In the genomic region with DNA sequence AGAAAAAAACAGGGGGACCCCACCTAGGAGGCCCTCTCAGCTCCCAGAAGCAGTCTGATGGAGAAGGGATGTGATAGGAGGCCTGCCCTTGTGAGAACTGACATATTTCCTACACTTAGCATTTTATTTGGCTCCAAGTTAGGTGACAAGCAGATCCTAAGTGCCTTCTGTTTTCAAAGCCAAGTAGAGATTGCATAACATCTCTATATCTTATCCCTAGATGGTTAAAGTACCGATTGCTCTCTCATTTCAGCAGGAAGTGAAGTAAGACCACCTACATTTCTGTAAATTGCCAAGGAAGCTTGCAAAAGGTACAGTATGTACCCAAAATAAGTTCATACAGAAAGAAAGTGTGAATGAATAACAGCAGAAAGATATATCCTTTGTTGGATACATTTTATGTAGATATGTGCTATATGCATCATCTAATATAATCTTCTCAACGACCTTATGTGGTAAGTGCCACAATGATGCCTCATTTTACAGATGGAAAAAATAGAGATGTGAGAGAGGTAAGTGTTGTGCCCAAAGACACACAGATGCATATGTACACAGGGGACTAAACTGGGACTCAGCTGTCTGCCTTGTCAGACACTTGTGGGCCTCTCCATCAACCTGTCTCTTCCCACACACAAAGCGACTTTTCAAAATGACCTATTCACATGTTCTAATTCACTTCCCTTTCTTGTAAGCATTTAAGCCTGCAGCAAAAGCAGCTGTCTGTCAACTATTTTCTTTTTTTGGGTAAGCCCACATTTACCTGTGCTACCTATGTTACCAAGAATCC, we compare ENCODE assay signal across 17 cellular contexts. TPM values are rescaled to one million over a fixed set of nuclear protein-coding genes. Genes with fewer than 3 reads are reported as not detected.
DNase-seq lines count a peak whose midpoint lies in the region; ATAC-seq, FAIRE-seq and TF ChIP-seq lines count a peak whose summit lies in the region.
"Had no signal": no experiment of that assay in that cellular context is flagged by ENCODE, and none has a peak within 500 bp of the region (broad histone marks: within the 10 kb centered on the region; RNA-seq: fewer than 3 reads in every experiment).

No MANE protein-coding gene starts in this region.

- H3K4me1 Mint-ChIP-seq in CD4-positive, alpha-beta T cell (ENCODE audit: low read depth): peaks cover 56% of the 10 kb centered on the region
- H3K4me1 Mint-ChIP-seq in effector memory CD8-positive, alpha-beta T cell (ENCODE audit: low read depth in 2 of 2): peaks cover 47 to 51% of the 10 kb centered on the region in 2 donors

- CTCF ChIA-PET in CD4-positive, alpha-beta T cell (lab: Charles Lee): interaction anchor here (1.4 to 3.0 kb wide), 3 partner anchors 23 to 36 kb away, joined by 7 to 24 read pairs (median 8); no protein-coding TSS in a partner anchor
- CTCF ChIA-PET in OCI-LY7 (lab: Charles Lee; ENCODE audit: unreplicated experiment): interaction anchor here (2.0 to 2.3 kb wide), 2 partner anchors 34 to 113 kb away, joined by 6 to 10 read pairs; no protein-coding TSS in a partner anchor

- H3K27ac ChIP-seq in CD4-positive, alpha-beta T cell (ENCODE audit: low read depth, low read length): no peak overlapping the region
- peak overlapping the region; percentile 19 for H3K27ac ChIP-seq in OCI-LY7 (ENCODE audit: low read depth, low read length, poor library complexity, severe bottlenecking)
- H3K27ac ChIP-seq: hepatocyte, WERI-Rb-1 had no signal

- no peak for TF ChIP-seq CTCF in CD4-positive, alpha-beta T cell (IDR thresholded peaks at IDR 0.05)
- no peak for TF ChIP-seq CTCF in OCI-LY7 (conservative IDR thresholded peaks at IDR 0.05; ENCODE audit: low read length)

- H3K4me2 ChIP-seq in OCI-LY7 (ENCODE audit: low read length): peak overlapping the region; percentile 51
- H3K4me2 ChIP-seq: hepatocyte had no signal

- H3K27me3 ChIP-seq in CD4-positive, alpha-beta T cell (ENCODE audit: control insufficient read depth, insufficient read depth, low read length): no peaks in the 10 kb centered on the region

- H3K27ac Mint-ChIP-seq in CD4-positive, alpha-beta T cell: peak overlapping the region; percentile 38
- peak overlapping the region; percentile 89 to 93 for H3K27ac Mint-ChIP-seq in effector memory CD8-positive, alpha-beta T cell

- no peaks in the 10 kb centered on the region for H3K79me2 ChIP-seq in OCI-LY7 (ENCODE audit: insufficient read depth, low read depth, low read length)
- H3K79me2 ChIP-seq: hepatocyte had no signal

- DNase-seq in CD4-positive, alpha-beta T cell: no peak
- DNase-seq in OCI-LY7 (ENCODE audit: low spot score) (peak; percentile 14), sciatic nerve (ENCODE audit: low spot score) (no peak), frontal cortex (ENCODE audit: low spot score in 2 of 2) (no peak), NCI-H345 (lab: John Stamatoyannopoulos, UW) (no peak)
- DNase-seq in effector memory CD8-positive, alpha-beta T cell: no peak
- DNase-seq: erythroblast, GDM1, NCI-H1417, NCI-H526, SHP77 treated with DMSO at 0.1 percent for 48 hours, substantia nigra, WERI-Rb-1 had no signal

- intact Hi-C loops in CD4-positive, alpha-beta T cell (cut with DNase I, micrococcal nuclease): loop anchor here (5.0 to 10.0 kb wide), 2 partner anchors 143 to 819 kb away; no protein-coding TSS in a partner anchor
- intact Hi-C loops in OCI-LY7 (cut with micrococcal nuclease; ENCODE audit: unreplicated experiment): loop anchor here (2.0 kb wide), 2 partner anchors 33 to 169 kb away; no protein-coding TSS in a partner anchor
- intact Hi-C loops in sciatic nerve (cut with DNase I): no loop called here

- no peaks in the 10 kb centered on the region for H3K9me3 ChIP-seq in CD4-positive, alpha-beta T cell (ENCODE audit: control insufficient read depth, low read length)
- no peaks in the 10 kb centered on the region for H3K9me3 ChIP-seq in OCI-LY7 (ENCODE audit: low read length)

- no peaks in the 10 kb centered on the region for H3K36me3 ChIP-seq in OCI-LY7 (ENCODE audit: insufficient read depth, low read length)
- H3K36me3 ChIP-seq: WERI-Rb-1 had no signal

- H4K20me1 ChIP-seq in OCI-LY7 (ENCODE audit: insufficient read depth, low read length): no peaks in the 10 kb centered on the region

- peaks cover 4% of the 10 kb centered on the region for H3K27me3 Mint-ChIP-seq in CD4-positive, alpha-beta T cell
- H3K27me3 Mint-ChIP-seq in effector memory CD8-positive, alpha-beta T cell: no peaks in the 10 kb centered on the region

- no TSS peak for BruUV-seq in OCI-LY7 (replicated peaks; lab: Mats Ljungman, UMichigan)

- no peak for ATAC-seq in CD4-positive, alpha-beta T cell (ENCODE audit: poor library complexity)
- ATAC-seq in GM18867 (IDR thresholded peaks at IDR 0.05; ENCODE audit: unreplicated experiment) (peak; percentile 28), GM18909 (IDR thresholded peaks at IDR 0.05; ENCODE audit: poor library complexity, unreplicated experiment) (no peak), sciatic nerve (no peak)
- no peak for ATAC-seq in effector memory CD8-positive, alpha-beta T cell (replicated peaks)

- no peaks in the 10 kb centered on the region for H3K9me3 Mint-ChIP-seq in CD4-positive, alpha-beta T cell
- H3K9me3 Mint-ChIP-seq in effector memory CD8-positive, alpha-beta T cell: no peaks in the 10 kb centered on the region
- H3K9me3 Mint-ChIP-seq: naive B cell had no signal

- no peak overlapping the region; the same call in 1 of the 2 replicates for H2AFZ ChIP-seq in OCI-LY7 (ENCODE audit: low read length)
- H2AFZ ChIP-seq: hepatocyte had no signal

- POLR2A ChIA-PET in CD4-positive, alpha-beta T cell (lab: Charles Lee): interaction anchor here (0.7 to 2.6 kb wide), 6 partner anchors 13 to 134 kb away, joined by 3 to 7 read pairs (median 5); no protein-coding TSS in a partner anchor
- POLR2A ChIA-PET in OCI-LY7 (lab: Charles Lee): interaction anchor here (0.5 to 2.0 kb wide), 7 partner anchors 9 to 140 kb away, joined by 3 to 7 read pairs (median 4); no protein-coding TSS in a partner anchor

- H3K4me1 ChIP-seq in OCI-LY7 (ENCODE audit: insufficient read depth, low read length, poor library complexity, severe bottlenecking): peaks cover 20% of the 10 kb centered on the region

- H3K36me3 Mint-ChIP-seq in CD4-positive, alpha-beta T cell (ENCODE audit: low read depth): no peaks in the 10 kb centered on the region
- H3K36me3 Mint-ChIP-seq in effector memory CD8-positive, alpha-beta T cell (ENCODE audit: insufficient read depth): no peaks in the 10 kb centered on the region
- H3K36me3 Mint-ChIP-seq: naive B cell had no signal

- H3K4me3 ChIP-seq in OCI-LY7 (ENCODE audit: low read depth, low read length, poor library complexity, severe bottlenecking): no peak overlapping the region
- H3K4me3 ChIP-seq: hepatocyte had no signal

- no peak overlapping the region for H3K4me3 Mint-ChIP-seq in CD4-positive, alpha-beta T cell
- H3K4me3 Mint-ChIP-seq in effector memory CD8-positive, alpha-beta T cell: peak overlapping the region; percentile 57 to 61

- FAIRE-seq in frontal cortex (lab: Jason Lieb, UNC): no peak

- H3K9me2 ChIP-seq in OCI-LY7 (ENCODE audit: insufficient read depth, low read length): no peaks in the 10 kb centered on the region

RNA-seq across cellular contexts. Expression of gene DHRS9, which starts 38.9 kb away (rescaled TPM):
- not detected for total RNA-seq in CD4-positive, alpha-beta T cell
- total RNA-seq in OCI-LY7 (2014; rRNA removed; shearing (Covaris generic)): not detected in 2 replicates
- total RNA-seq in OCI-LY7 (2022): 0.59 TPM in 1 of 2 replicates, not detected in the other
- 4.9 TPM for total RNA-seq in sciatic nerve
- 0.82 TPM for total RNA-seq in frontal cortex
